2 cellular contexts compared by ENCODE assay signal in the genomic region with DNA sequence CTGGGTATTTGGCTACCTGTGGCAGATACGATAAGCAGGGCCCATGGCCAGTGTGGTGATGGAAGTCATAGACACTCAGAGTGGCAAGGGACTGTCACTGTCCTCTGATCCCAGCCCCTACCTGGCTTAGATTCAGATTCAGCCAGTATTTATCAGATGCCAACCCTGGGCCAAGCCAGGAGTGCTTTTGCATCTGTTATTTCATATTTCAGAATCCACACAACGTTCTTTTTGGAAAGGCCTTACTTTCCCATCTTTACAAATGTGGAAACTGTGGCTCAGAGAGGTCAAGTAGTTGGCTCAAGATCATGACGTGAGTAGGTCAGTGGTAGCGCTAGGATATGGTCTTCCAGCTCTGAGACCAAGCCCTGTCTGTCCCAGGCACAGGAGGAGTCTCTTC.
TF ChIP-seq lines count a peak whose summit lies in the region.

No MANE protein-coding gene starts in this region.

TF ChIP-seq in liver, 16 proteins besides CTCF, POLR2A, EP300 and RAD21:
- no peak for TF ChIP-seq ATF3 (IDR thresholded peaks at IDR 0.05)
- no peak for TF ChIP-seq HNF4G (IDR thresholded peaks at IDR 0.05)
- no peak for TF ChIP-seq TAF1 (conservative IDR thresholded peaks at IDR 0.05)
- TF ChIP-seq, protein P1, sequence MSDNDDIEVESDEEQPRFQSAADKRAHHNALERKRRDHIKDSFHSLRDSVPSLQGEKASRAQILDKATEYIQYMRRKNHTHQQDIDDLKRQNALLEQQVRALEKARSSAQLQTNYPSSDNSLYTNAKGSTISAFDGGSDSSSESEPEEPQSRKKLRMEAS (IDR thresholded peaks at IDR 0.05), result no peak
- TF ChIP-seq GABPA (IDR thresholded peaks at IDR 0.05 in 1 of 2, conservative IDR thresholded peaks at IDR 0.05 in 1 of 2), result no peak
- TF ChIP-seq REST (IDR thresholded peaks at IDR 0.05), result no peak
- no peak for TF ChIP-seq FOXA1 (IDR thresholded peaks at IDR 0.05)
- TF ChIP-seq, protein P2, sequence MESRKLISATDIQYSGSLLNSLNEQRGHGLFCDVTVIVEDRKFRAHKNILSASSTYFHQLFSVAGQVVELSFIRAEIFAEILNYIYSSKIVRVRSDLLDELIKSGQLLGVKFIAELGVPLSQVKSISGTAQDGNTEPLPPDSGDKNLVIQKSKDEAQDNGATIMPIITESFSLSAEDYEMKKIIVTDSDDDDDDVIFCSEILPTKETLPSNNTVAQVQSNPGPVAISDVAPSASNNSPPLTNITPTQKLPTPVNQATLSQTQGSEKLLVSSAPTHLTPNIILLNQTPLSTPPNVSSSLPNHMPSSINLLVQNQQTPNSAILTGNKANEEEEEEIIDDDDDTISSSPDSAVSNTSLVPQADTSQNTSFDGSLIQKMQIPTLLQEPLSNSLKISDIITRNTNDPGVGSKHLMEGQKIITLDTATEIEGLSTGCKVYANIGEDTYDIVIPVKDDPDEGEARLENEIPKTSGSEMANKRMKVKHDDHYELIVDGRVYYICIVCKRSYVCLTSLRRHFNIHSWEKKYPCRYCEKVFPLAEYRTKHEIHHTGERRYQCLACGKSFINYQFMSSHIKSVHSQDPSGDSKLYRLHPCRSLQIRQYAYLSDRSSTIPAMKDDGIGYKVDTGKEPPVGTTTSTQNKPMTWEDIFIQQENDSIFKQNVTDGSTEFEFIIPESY (IDR thresholded peaks at IDR 0.05), result no peak
- no peak for TF ChIP-seq SP1 (IDR thresholded peaks at IDR 0.05)
- TF ChIP-seq NR2F2 (IDR thresholded peaks at IDR 0.05), result no peak
- no peak for TF ChIP-seq EGR1 (IDR thresholded peaks at IDR 0.05; ENCODE audit: low read depth in 2 of 2)
- TF ChIP-seq RXRA (IDR thresholded peaks at IDR 0.05), result no peak
- TF ChIP-seq JUND (IDR thresholded peaks at IDR 0.05), result no peak
- no peak for TF ChIP-seq YY1 (IDR thresholded peaks at IDR 0.05)
- TF ChIP-seq FOXA2 (IDR thresholded peaks at IDR 0.05), result no peak

TF ChIP-seq in HepG2, 621 proteins besides CTCF, POLR2A, EP300 and RAD21:
- no peak for TF ChIP-seq POLR2G (IDR thresholded peaks at IDR 0.05; ENCODE audit: low read depth, low read length)
- no peak for TF ChIP-seq SOX6 (IDR thresholded peaks at IDR 0.05)
- no peak for TF ChIP-seq SOX6 (CRISPR knock-in tag; IDR thresholded peaks at IDR 0.05)
- TF ChIP-seq REST (IDR thresholded peaks at IDR 0.05; ENCODE audit: borderline replicate concordance in 1 of 2, low read depth in 1 of 2, low read length in 2 of 2), result no peak
- no peak for TF ChIP-seq ZNF484 (CRISPR knock-in tag; IDR thresholded peaks at IDR 0.05; ENCODE audit: borderline replicate concordance, low read depth)
- TF ChIP-seq HOXA5 (CRISPR knock-in tag; IDR thresholded peaks at IDR 0.05), result no peak
- TF ChIP-seq TBP (CRISPR knock-in tag; IDR thresholded peaks at IDR 0.05), result no peak
- TF ChIP-seq MTA1 (CRISPR knock-in tag; IDR thresholded peaks at IDR 0.05; ENCODE audit: borderline replicate concordance), result no peak
- no peak for TF ChIP-seq TMF1 (CRISPR knock-in tag; IDR thresholded peaks at IDR 0.05; ENCODE audit: low read depth)
